Comparison of ENCODE assay signal across 20 cellular contexts in the genomic region with DNA sequence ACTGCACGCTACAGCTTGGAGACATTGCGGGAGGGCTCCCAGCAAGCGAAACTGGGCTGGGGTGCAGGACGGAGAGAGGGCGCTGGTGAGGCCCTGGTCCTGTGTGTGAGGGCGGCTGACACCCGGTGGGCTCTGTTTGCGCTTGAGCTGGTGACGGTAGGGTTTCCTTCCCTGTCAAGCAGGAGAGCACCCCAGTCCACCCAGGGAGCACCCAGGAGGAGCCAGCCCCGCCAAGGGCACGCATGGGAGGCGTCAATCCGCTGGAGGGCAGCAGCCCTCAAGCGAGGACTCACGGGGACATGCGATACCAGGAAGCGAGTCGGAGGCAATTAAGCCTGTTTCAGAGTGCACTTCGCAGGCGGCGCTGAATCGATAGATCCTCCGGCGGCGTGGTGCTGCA.
DNase-seq lines count a peak whose midpoint lies in the region.
"Had no signal": no experiment of that assay in that cellular context is flagged by ENCODE, and none has a peak within 500 bp of the region (broad histone marks: within the 10 kb centered on the region; RNA-seq: fewer than 3 reads in every experiment).

No MANE protein-coding gene starts in this region.

- H3K4me1 ChIP-seq in trophoblast cell (ENCODE audit: control insufficient read depth in 1 of 2, insufficient read depth in 2 of 2, low read length in 2 of 2): peaks cover 8 to 10% of the 10 kb centered on the region in 2 experiments
- H3K4me1 ChIP-seq: adrenal gland, neural progenitor cell had no signal

- peak; percentile 52 for DNase-seq in NCI-H1694 treated with DMSO at 0.1 percent for 48 hours (lab: John Stamatoyannopoulos, UW)
- DNase-seq in NCI-H1694 (lab: John Stamatoyannopoulos, UW): no peak
- DNase-seq in NCI-H1417 treated with DMSO at 0.1 percent for 48 hours (lab: John Stamatoyannopoulos, UW): peak; percentile 74
- peak; percentile 85 for DNase-seq in NCI-H510A treated with DMSO at 0.1 percent for 48 hours (lab: John Stamatoyannopoulos, UW)
- DNase-seq in trophoblast cell: no peak
- DNase-seq in NCI-H2227 treated with DMSO at 0.1 percent for 48 hours (lab: John Stamatoyannopoulos, UW): no peak
- no peak for DNase-seq in HCEC 1CT
- DNase-seq in NCI-H748 (lab: John Stamatoyannopoulos, UW; ENCODE audit: unreplicated experiment): no peak
- DNase-seq: activated CD4-positive, alpha-beta T cell treated with anti-CD3 and anti-CD28 coated beads, Interleukin-2, amount 10 ng/mL, durations not matched to agents 24 days and 14 days; activated CD8-positive, alpha-beta memory T cell treated with anti-CD3 and anti-CD28 coated beads, Interleukin-2, amount 50 U/mL, for 4 hours; activated effector memory CD4-positive, alpha-beta T cell treated with anti-CD3 and anti-CD28 coated beads, Interleukin-2, amount 50 U/mL, for 16 hours; adrenal gland; dorsolateral prefrontal cortex; left colon; NCI-H1048; stimulated activated CD4-positive, alpha-beta T cell treated with anti-CD3 and anti-CD28 coated beads, Interleukin-15, amount 100 ng/mL, for 24 hours had no signal

- no peak overlapping the region for H3K23ac ChIP-seq in trophoblast cell (ENCODE audit: low read length)

- WGBS in trophoblast cell (ENCODE audit: extremely low coverage, insufficient coverage, insufficient read length): no CpG with 5 or more reads among the region's 25 CpGs

- no peak overlapping the region for H2BK12ac ChIP-seq in trophoblast cell (ENCODE audit: low read length)

- H3K4me2 ChIP-seq in trophoblast cell (ENCODE audit: low read length): no peak overlapping the region
- H3K4me2 ChIP-seq: KMS-11, neural progenitor cell had no signal

- no peak overlapping the region for H3K14ac ChIP-seq in trophoblast cell (ENCODE audit: low read length)

- H2AK5ac ChIP-seq in trophoblast cell (ENCODE audit: low read length): no peak overlapping the region

- H4K12ac ChIP-seq in trophoblast cell (ENCODE audit: low read depth, low read length): no peak overlapping the region

- H3K9ac ChIP-seq in trophoblast cell (ENCODE audit: low read length): no peak overlapping the region
- H3K9ac ChIP-seq: KMS-11, neural progenitor cell had no signal

- peak overlapping the region; percentile 21 for H3K4me3 ChIP-seq in trophoblast cell (ENCODE audit: low read depth, low read length)
- H3K4me3 ChIP-seq: adrenal gland, dorsolateral prefrontal cortex, gastroesophageal sphincter, neural progenitor cell had no signal

- no peaks in the 10 kb centered on the region for H3K27me3 ChIP-seq in trophoblast cell (ENCODE audit: insufficient read depth, low read length)
- H3K27me3 ChIP-seq: adrenal gland, dorsolateral prefrontal cortex, gastroesophageal sphincter, neural progenitor cell had no signal

- no peaks in the 10 kb centered on the region for H3K79me1 ChIP-seq in trophoblast cell (ENCODE audit: low read length)

- H3K79me2 ChIP-seq in trophoblast cell (ENCODE audit: control insufficient read depth, insufficient read depth, low read length, poor library complexity): no peaks in the 10 kb centered on the region

- peaks cover 4% of the 10 kb centered on the region for H3K9me3 ChIP-seq in trophoblast cell (ENCODE audit: insufficient read depth, low read depth, low read length)
- H3K9me3 ChIP-seq: adrenal gland, gastroesophageal sphincter had no signal

- no peak overlapping the region for H3K4ac ChIP-seq in trophoblast cell (ENCODE audit: low read depth, low read length)

- peaks cover 27% of the 10 kb centered on the region in 2 experiments for H3K36me3 ChIP-seq in trophoblast cell (ENCODE audit: control insufficient read depth in 1 of 2, insufficient read depth in 2 of 2, low read length in 2 of 2)
- H3K36me3 ChIP-seq: adrenal gland, neural progenitor cell had no signal

- H2AFZ ChIP-seq in trophoblast cell (ENCODE audit: insufficient read depth, low read length, poor library complexity): no peak overlapping the region
- H2AFZ ChIP-seq: neural progenitor cell had no signal

- H3K27ac ChIP-seq in trophoblast cell (ENCODE audit: low read depth, low read length): no peak overlapping the region
- H3K27ac ChIP-seq: adrenal gland, C4-2B, dorsolateral prefrontal cortex, gastroesophageal sphincter, KMS-11, neural progenitor cell had no signal

- no peak overlapping the region for H2BK5ac ChIP-seq in trophoblast cell (ENCODE audit: low read depth, low read length, poor library complexity)

- no peak overlapping the region for H4K8ac ChIP-seq in trophoblast cell (ENCODE audit: low read depth, low read length)

- no peak overlapping the region for H3K18ac ChIP-seq in trophoblast cell (ENCODE audit: low read length)

- H4K91ac ChIP-seq in trophoblast cell (ENCODE audit: low read depth, low read length): no peak overlapping the region

- no peak overlapping the region for H2BK120ac ChIP-seq in trophoblast cell (ENCODE audit: insufficient read depth, low read length, poor library complexity)

Comparison
In these comparisons a context has a peak if more than half of its experiments do, and no peak if none do; other contexts are left out.
1. DNase-seq: peak in NCI-H1694 treated with DMSO at 0.1 percent for 48 hours (single experiment), NCI-H1417 treated with DMSO at 0.1 percent for 48 hours (single experiment) and NCI-H510A treated with DMSO at 0.1 percent for 48 hours (single experiment); none in NCI-H1694 (single experiment), trophoblast cell (0 of 2), NCI-H2227 treated with DMSO at 0.1 percent for 48 hours (single experiment), HCEC 1CT (single experiment) and NCI-H748 (single experiment).